ENCODE assay signal across 12 cellular contexts in the genomic region with DNA sequence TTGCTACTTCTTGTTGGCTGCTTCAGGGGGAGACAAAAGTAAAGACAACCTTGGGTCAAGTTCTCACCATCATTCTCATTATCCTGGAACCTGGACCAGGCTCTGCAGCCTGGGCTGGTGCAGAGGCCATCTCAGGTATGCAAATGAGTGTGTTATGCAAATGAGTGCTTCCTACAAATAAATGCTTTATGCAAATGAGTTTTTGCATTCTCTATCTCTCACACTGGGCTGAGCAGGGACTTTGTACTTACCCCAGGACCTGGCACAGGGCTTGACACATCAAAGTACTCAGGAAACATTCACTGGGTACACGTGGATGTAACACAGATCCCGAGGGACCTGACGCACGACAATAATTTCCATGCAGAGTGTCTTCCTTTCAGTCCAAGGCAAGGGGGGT.
"Had no signal": no experiment of that assay in that cellular context is flagged by ENCODE, and none has a peak within 500 bp of the region (broad histone marks: within the 10 kb centered on the region; RNA-seq: fewer than 3 reads in every experiment).

No MANE protein-coding gene starts in this region.

- H3K36me3 ChIP-seq: breast epithelium, spleen, suprapubic skin had no signal

- H3K27me3 Mint-ChIP-seq: stimulated activated naive CD8-positive, alpha-beta T cell treated with anti-CD3 and anti-CD28 coated beads, Interleukin-15, Interleukin-2, amounts not matched to agents 100 ng/mL and 50 ng/mL, for 24 hours had no signal

- H3K27ac ChIP-seq: breast epithelium, spleen, suprapubic skin had no signal

- H3K4me3 Mint-ChIP-seq: activated naive CD8-positive, alpha-beta T cell treated with anti-CD3 and anti-CD28 coated beads, Interleukin-2, amount 10 ng/mL, durations not matched to agents 7 days and 5 days; activated T-helper 1 cell treated with anti-CD3 and anti-CD28 coated beads, Interleukin-12 subunit alpha, Interleukin-12 subunit beta, Interleukin-2, Interleukin-4 antibody, amounts not matched to agents 30 ng/mL and 10 ng/mL and 1 ng/mL, durations not matched to agents 14 hours and 24 hours and 36 hours; neural crest cell; stimulated activated naive CD8-positive, alpha-beta T cell treated with anti-CD3 and anti-CD28 coated beads, Interleukin-15, Interleukin-2, amounts not matched to agents 100 ng/mL and 50 ng/mL, for 24 hours had no signal

- H3K4me3 ChIP-seq: breast epithelium, spleen, suprapubic skin had no signal

- H3K27me3 ChIP-seq: breast epithelium had no signal

- H3K9me3 ChIP-seq: breast epithelium, spleen, suprapubic skin had no signal

- H3K9me3 Mint-ChIP-seq: activated naive CD8-positive, alpha-beta T cell treated with anti-CD3 and anti-CD28 coated beads, Interleukin-2, amount 10 ng/mL, durations not matched to agents 7 days and 5 days; activated T-helper 1 cell treated with anti-CD3 and anti-CD28 coated beads, Interleukin-12 subunit alpha, Interleukin-12 subunit beta, Interleukin-2, Interleukin-4 antibody, amounts not matched to agents 30 ng/mL and 10 ng/mL and 1 ng/mL, durations not matched to agents 14 hours and 24 hours and 36 hours; stimulated activated naive CD8-positive, alpha-beta T cell treated with anti-CD3 and anti-CD28 coated beads, Interleukin-15, Interleukin-2, amounts not matched to agents 100 ng/mL and 50 ng/mL, for 24 hours had no signal

- DNase-seq: activated naive CD8-positive, alpha-beta T cell treated with anti-CD3 and anti-CD28 coated beads, Interleukin-2, amount 10 ng/mL, durations not matched to agents 7 days and 5 days; cerebellar nuclear complex; effector memory CD4-positive, alpha-beta T cell; foreskin melanocyte; spleen had no signal

- H3K36me3 Mint-ChIP-seq: activated naive CD8-positive, alpha-beta T cell treated with anti-CD3 and anti-CD28 coated beads, Interleukin-2, amount 10 ng/mL, durations not matched to agents 7 days and 5 days had no signal

- H3K4me1 ChIP-seq: breast epithelium, suprapubic skin had no signal

- ATAC-seq: activated CD4-positive, CD25-positive, alpha-beta regulatory T cell treated with anti-CD3 and anti-CD28 coated beads, Interleukin-2, amount 50 U/mL, for 24 hours; sciatic nerve had no signal

- H3K27ac Mint-ChIP-seq: activated naive CD8-positive, alpha-beta T cell treated with anti-CD3 and anti-CD28 coated beads, Interleukin-2, amount 10 ng/mL, durations not matched to agents 7 days and 5 days; activated T-helper 1 cell treated with anti-CD3 and anti-CD28 coated beads, Interleukin-12 subunit alpha, Interleukin-12 subunit beta, Interleukin-2, Interleukin-4 antibody, amounts not matched to agents 30 ng/mL and 10 ng/mL and 1 ng/mL, durations not matched to agents 14 hours and 24 hours and 36 hours; stimulated activated naive CD8-positive, alpha-beta T cell treated with anti-CD3 and anti-CD28 coated beads, Interleukin-15, Interleukin-2, amounts not matched to agents 100 ng/mL and 50 ng/mL, for 24 hours had no signal
